Comparison of ENCODE assay signal across 14 cellular contexts in genomic region chr22:47340851-47341436, GRCh38.
"Had no signal": no experiment of that assay in that cellular context is flagged by ENCODE, and none has a peak within 500 bp of the region (broad histone marks: within the 10 kb centered on the region; RNA-seq: fewer than 3 reads in every experiment).

No MANE protein-coding gene starts in this region.

- DNase-seq: activated CD4-positive, CD25-positive, alpha-beta regulatory T cell; activated naive CD4-positive, alpha-beta T cell; activated naive CD8-positive, alpha-beta T cell treated with anti-CD3 and anti-CD28 coated beads, Interleukin-2, amount 10 ng/mL, durations not matched to agents 7 days and 5 days; activated T-cell treated with anti-CD3 and anti-CD28 coated beads for 4 hours; cortex of kidney; effector CD4-positive, alpha-beta T cell; foreskin melanocyte; left ventricle myocardium superior; mesenchymal stem cell; posterior cingulate gyrus; right lobe of liver; spleen; trophoblast cell had no signal

- H3K27me3 ChIP-seq: right lobe of liver had no signal

- H3K4me3 ChIP-seq: right lobe of liver, spleen, suprapubic skin had no signal

- H3K9me3 ChIP-seq: right lobe of liver, spleen, suprapubic skin had no signal

- H3K27ac ChIP-seq: right lobe of liver, spleen, suprapubic skin had no signal

- H3K36me3 ChIP-seq: right lobe of liver, spleen, suprapubic skin had no signal

- H3K4me1 ChIP-seq: right lobe of liver, suprapubic skin had no signal
